ENCODE assay signal across 12 cellular contexts in genomic region chr10:22723783-22724182, GRCh38. TPM values are rescaled to one million over a fixed set of nuclear protein-coding genes. Genes with fewer than 3 reads are reported as not detected.
DNase-seq lines count a peak whose midpoint lies in the region; ATAC-seq, FAIRE-seq and TF ChIP-seq lines count a peak whose summit lies in the region.
"Had no signal": no experiment of that assay in that cellular context is flagged by ENCODE, and none has a peak within 500 bp of the region (broad histone marks: within the 10 kb centered on the region; RNA-seq: fewer than 3 reads in every experiment).

No MANE protein-coding gene starts in this region.

- H3K4me2 ChIP-seq in Karpas-422 (ENCODE audit: low read depth, low read length, poor library complexity, severe bottlenecking): peak overlapping the region; percentile 9

- H3K9me3 ChIP-seq in Karpas-422 (ENCODE audit: low read length) (no peaks in the 10 kb centered on the region), vagina (no peaks in the 10 kb centered on the region)

- H3K9me2 ChIP-seq in Karpas-422 (replicated peaks; ENCODE audit: insufficient read depth, low read length): no peaks in the 10 kb centered on the region

- H3K36me3 ChIP-seq in Karpas-422 (ENCODE audit: insufficient read depth, low read length) (no peaks in the 10 kb centered on the region), vagina (no peaks in the 10 kb centered on the region)

- DNase-seq in Karpas-422: no peak
- no peak for DNase-seq in dermis blood vessel endothelial cell
- no peak for DNase-seq in vagina (ENCODE audit: extremely low spot score in 2 of 2)
- DNase-seq in GM12891 (ENCODE audit: insufficient read length, low spot score): no peak
- DNase-seq in Ammon's horn (ENCODE audit: low spot score): no peak
- DNase-seq: activated CD4-positive, alpha-beta T cell treated with anti-CD3 and anti-CD28 coated beads, Interleukin-2, amount 50 U/mL, for 1 hour; NCI-H2171 treated with DMSO at 0.1 percent for 48 hours; stimulated activated CD8-positive, alpha-beta memory T cell treated with anti-CD3 and anti-CD28 coated beads, Interleukin-4, amount 100 ng/mL, for 48 hours had no signal

- H3K4me1 ChIP-seq in Karpas-422 (ENCODE audit: low read length) (peaks cover 20% of the 10 kb centered on the region), vagina (no peaks in the 10 kb centered on the region)

- H3K27me3 ChIP-seq in Karpas-422 (ENCODE audit: low read length): no peaks in the 10 kb centered on the region
- no peaks in the 10 kb centered on the region for H3K27me3 ChIP-seq in vagina

- no peak overlapping the region for H3K9ac ChIP-seq in Karpas-422 (ENCODE audit: low read length)

- intact Hi-C loops in vagina (cut with DNase I): no loop called here

- H3K27ac ChIP-seq in Karpas-422 (ENCODE audit: low read length) (no peak overlapping the region), vagina (no peak overlapping the region)

- peaks cover 4% of the 10 kb centered on the region; the same call in 1 of the 2 replicates for H4K20me1 ChIP-seq in Karpas-422 (ENCODE audit: insufficient read depth, low read depth, low read length)

- no peak overlapping the region for H2AFZ ChIP-seq in Karpas-422 (ENCODE audit: low read length)

- H3K4me3 ChIP-seq in Karpas-422 (ENCODE audit: low read length) (no peak overlapping the region), vagina (no peak overlapping the region)

- ATAC-seq in GM18502 (IDR thresholded peaks at IDR 0.05; ENCODE audit: poor library complexity, unreplicated experiment): peak; percentile 73
- peak; percentile 46 for ATAC-seq in GM19463 (IDR thresholded peaks at IDR 0.05; ENCODE audit: unreplicated experiment)
- ATAC-seq in HG02943 (IDR thresholded peaks at IDR 0.05; ENCODE audit: low read depth, unreplicated experiment): peak; percentile 57

- no peak for TF ChIP-seq CTCF in vagina (IDR thresholded peaks at IDR 0.05)

- H3K79me2 ChIP-seq in Karpas-422 (ENCODE audit: low read length): no peaks in the 10 kb centered on the region

- TF ChIP-seq POLR2A in vagina (IDR thresholded peaks at IDR 0.05): no peak
- TF ChIP-seq POLR2A in GM12891 (IDR thresholded peaks at IDR 0.05; ENCODE audit: low read depth, low read length): no peak

- no peak for FAIRE-seq in GM12891 (lab: Jason Lieb, UNC)
- FAIRE-seq: endometrium had no signal

TF ChIP-seq in GM12891, 5 proteins besides CTCF, POLR2A, EP300 and RAD21:
- TF ChIP-seq POLR2AphosphoS5 (IDR thresholded peaks at IDR 0.05; ENCODE audit: low read depth, low read length) (no peak), POU2F2 (IDR thresholded peaks at IDR 0.05; ENCODE audit: low read depth, low read length) (no peak), TAF1 (IDR thresholded peaks at IDR 0.05; ENCODE audit: low read depth, low read length) (no peak), SPI1 (IDR thresholded peaks at IDR 0.05; ENCODE audit: low read depth, low read length) (no peak), PAX5 (IDR thresholded peaks at IDR 0.05; ENCODE audit: insufficient read depth, low read length, severe bottlenecking) (no peak)

RNA-seq across cellular contexts. Expression of gene PIP4K2A, which starts 9.4 kb away (rescaled TPM):
- total RNA-seq in Karpas-422 (2014; rRNA removed; shearing (Covaris generic); ENCODE audit: low replicate concordance): 32.6 and 33.1 TPM in 2 replicates
- total RNA-seq in dermis blood vessel endothelial cell (40.1 and 44.2 TPM in 2 replicates), vagina (20.6 TPM)
- 40.5 TPM for polyA plus RNA-seq in GM12891 (2012; ENCODE audit: low read depth, missing spikeins)
